8 cellular contexts compared by ENCODE assay signal in the genomic region with DNA sequence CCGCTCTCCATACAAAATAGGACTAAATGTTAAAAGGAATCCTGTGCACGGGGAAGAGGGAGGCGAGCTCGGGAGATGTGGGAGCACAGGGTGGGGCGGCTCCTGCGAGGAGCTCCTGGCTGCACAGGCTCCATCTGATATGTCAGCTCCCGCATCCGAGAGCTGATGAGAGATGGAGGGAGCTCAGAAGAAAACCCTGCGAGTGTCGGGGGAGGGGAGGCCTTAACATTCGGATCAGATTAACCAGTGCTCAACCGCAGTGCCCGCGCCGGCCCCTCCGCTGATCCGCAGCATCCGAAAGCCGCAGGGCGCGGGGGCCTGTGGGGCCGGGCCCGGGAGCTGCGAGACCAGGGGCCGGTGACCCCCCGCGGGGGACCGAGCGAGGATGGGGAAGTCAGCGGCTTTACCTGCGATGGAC. TPM values are rescaled to one million over a fixed set of nuclear protein-coding genes. Genes with fewer than 3 reads are reported as not detected.
DNase-seq lines count a peak whose midpoint lies in the region; ATAC-seq and TF ChIP-seq lines count a peak whose summit lies in the region.

No MANE protein-coding gene starts in this region.

- POLR2A ChIA-PET in activated naive CD8-positive, alpha-beta T cell treated with anti-CD3 and anti-CD28 coated beads, Interleukin-2, amount 10 ng/mL, durations not matched to agents 7 days and 5 days (lab: Charles Lee): interaction anchor here (1.4 to 1.7 kb wide), 2 partner anchors 57 to 159 kb away, joined by 6 to 11 read pairs; a partner anchor contains a TSS

- H3K14ac ChIP-seq in H9 (ENCODE audit: insufficient read depth, low read length): 0 out of 2 replicates have a peak overlapping the region, but pooled peaks have one; percentile 8

- peak overlapping the region; percentile 81 to 93 for H3K4me3 Mint-ChIP-seq in H9
- H3K4me3 Mint-ChIP-seq in activated naive CD8-positive, alpha-beta T cell treated with anti-CD3 and anti-CD28 coated beads, Interleukin-2, amount 10 ng/mL, durations not matched to agents 7 days and 5 days: peak overlapping the region; percentile 93

- no peak overlapping the region for H2BK5ac ChIP-seq in H9 (ENCODE audit: insufficient read length, low read length)

- TF ChIP-seq POLR2A in heart left ventricle (IDR thresholded peaks at IDR 0.05): no peak

- H3T11ph ChIP-seq in H9 (ENCODE audit: low read length): no peak overlapping the region

- H3K27ac Mint-ChIP-seq in H9: no peak overlapping the region
- no peak overlapping the region for H3K27ac Mint-ChIP-seq in activated naive CD8-positive, alpha-beta T cell treated with anti-CD3 and anti-CD28 coated beads, Interleukin-2, amount 10 ng/mL, durations not matched to agents 7 days and 5 days

- H4K20me1 ChIP-seq in H9 (ENCODE audit: control insufficient read depth, insufficient read depth, insufficient read length): no peaks in the 10 kb centered on the region

- no peak overlapping the region for H3K23ac ChIP-seq in H9 (ENCODE audit: insufficient read length, low read depth, low read length)

- H3K4me1 ChIP-seq in H9 (ENCODE audit: insufficient read depth, low read length) (peaks cover 12% of the 10 kb centered on the region; the same call in 1 of the 2 replicates), heart left ventricle (peaks cover 0 to 17% (median 7%) of the 10 kb centered on the region in 12 donors), parathyroid adenoma (peaks cover 4% of the 10 kb centered on the region)

- peak; percentile 15 for ATAC-seq in activated naive CD8-positive, alpha-beta T cell treated with anti-CD3 and anti-CD28 coated beads, Interleukin-2, amount 10 ng/mL, durations not matched to agents 7 days and 5 days (ENCODE audit: low read depth)
- peak in 2 of 4 donors; percentile 33 to 48 for ATAC-seq in heart left ventricle

- H3K27me3 Mint-ChIP-seq in H9 (ENCODE audit: low read depth): peaks cover 4% of the 10 kb centered on the region; the same call in 1 of the 2 replicates
- peaks cover 30% of the 10 kb centered on the region for H3K27me3 Mint-ChIP-seq in activated naive CD8-positive, alpha-beta T cell treated with anti-CD3 and anti-CD28 coated beads, Interleukin-2, amount 10 ng/mL, durations not matched to agents 7 days and 5 days

- peaks cover 33 to 42% of the 10 kb centered on the region in 2 experiments for H3K4me1 Mint-ChIP-seq in H9
- H3K4me1 Mint-ChIP-seq in activated naive CD8-positive, alpha-beta T cell treated with anti-CD3 and anti-CD28 coated beads, Interleukin-2, amount 10 ng/mL, durations not matched to agents 7 days and 5 days: peaks cover 16% of the 10 kb centered on the region

- peak; percentile 74 for DNase-seq in G401 (ENCODE audit: low spot score)
- peak; percentile 34 for DNase-seq in H9
- peak; percentile 32 for DNase-seq in NCI-H2171 (lab: John Stamatoyannopoulos, UW)
- peak; percentile 49 for DNase-seq in activated naive CD8-positive, alpha-beta T cell treated with anti-CD3 and anti-CD28 coated beads, Interleukin-2, amount 10 ng/mL, durations not matched to agents 7 days and 5 days
- DNase-seq in heart left ventricle: peak in 2 of 5 donors; percentile 23 to 26
- no peak for DNase-seq in kidney tubule cell (ENCODE audit: low spot score)
- no peak for DNase-seq in NCI-H1048 (lab: John Stamatoyannopoulos, UW)

- TF ChIP-seq CTCF in H9 (conservative IDR thresholded peaks at IDR 0.05) (no peak), heart left ventricle (IDR thresholded peaks at IDR 0.05) (no peak), parathyroid adenoma (IDR thresholded peaks at IDR 0.05) (no peak)

- in situ Hi-C loops in G401 (cut with HindIII; ENCODE audit: low sequenced_read_pairs): no loop called here

- peaks cover 12% of the 10 kb centered on the region for H3K23me2 ChIP-seq in H9 (ENCODE audit: insufficient read length, low read depth, low read length, poor library complexity, severe bottlenecking)

- H2BK15ac ChIP-seq in H9 (ENCODE audit: low read depth, low read length): no peak overlapping the region

- H3K9me3 Mint-ChIP-seq in H9: no peaks in the 10 kb centered on the region
- H3K9me3 Mint-ChIP-seq in activated naive CD8-positive, alpha-beta T cell treated with anti-CD3 and anti-CD28 coated beads, Interleukin-2, amount 10 ng/mL, durations not matched to agents 7 days and 5 days: no peaks in the 10 kb centered on the region

- H3K9me3 ChIP-seq in H9 (ENCODE audit: control insufficient read depth, low read depth, low read length) (no peaks in the 10 kb centered on the region), heart left ventricle (no peaks in the 10 kb centered on the region), parathyroid adenoma (ENCODE audit: control insufficient read depth, low read length) (no peaks in the 10 kb centered on the region)

- H3K79me1 ChIP-seq in H9 (ENCODE audit: insufficient read depth, low read depth, low read length, poor library complexity, severe bottlenecking): no peaks in the 10 kb centered on the region

- no peak overlapping the region for H2BK20ac ChIP-seq in H9 (ENCODE audit: low read depth, low read length, poor library complexity, severe bottlenecking)

- H2BK120ac ChIP-seq in H9 (ENCODE audit: low read depth, low read length, poor library complexity, severe bottlenecking): no peak overlapping the region

- H3K56ac ChIP-seq in H9 (ENCODE audit: insufficient read length, low read depth, low read length): no peak overlapping the region

- intact Hi-C loops in heart left ventricle (cut with DNase I): loop anchor here in 6 of 10 donors (5.0 to 10.0 kb wide), 2 partner anchors 146 to 148 kb away; no protein-coding TSS in a partner anchor

- H2AFZ ChIP-seq in H9 (ENCODE audit: low read length) (no peak overlapping the region), parathyroid adenoma (peak overlapping the region; percentile 96)

- H3K27ac ChIP-seq in H9 (ENCODE audit: insufficient read length, low read depth, low read length) (no peak overlapping the region), heart left ventricle (no peak overlapping the region), parathyroid adenoma (peak overlapping the region; percentile 79)

- no peak overlapping the region for H3K18ac ChIP-seq in H9 (ENCODE audit: insufficient read length, low read depth, low read length)

- no peak overlapping the region for H4K91ac ChIP-seq in H9 (ENCODE audit: insufficient read length, low read depth, low read length)

- no peak overlapping the region for H2BK12ac ChIP-seq in H9 (ENCODE audit: insufficient read length, low read depth, low read length)

- no peak overlapping the region for H3K4ac ChIP-seq in H9 (ENCODE audit: low read depth, low read length)

- no peak overlapping the region for H4K8ac ChIP-seq in H9 (replicated peaks; ENCODE audit: insufficient read length, low read depth, low read length)

- peak overlapping the region; percentile 28 to 75 (median 58) for H3K4me3 ChIP-seq in heart left ventricle
- peak overlapping the region; percentile 67 for H3K4me3 ChIP-seq in parathyroid adenoma (ENCODE audit: low read depth, low read length)

- H4K5ac ChIP-seq in H9 (ENCODE audit: insufficient read length, low read depth, low read length): no peak overlapping the region

- H3K36me3 Mint-ChIP-seq in H9 (ENCODE audit: insufficient read depth in 1 of 3, low read depth in 3 of 3): no peaks in the 10 kb centered on the region; a peak in 1 of 7 replicates
- H3K36me3 Mint-ChIP-seq in activated naive CD8-positive, alpha-beta T cell treated with anti-CD3 and anti-CD28 coated beads, Interleukin-2, amount 10 ng/mL, durations not matched to agents 7 days and 5 days: no peaks in the 10 kb centered on the region

- H3K79me2 ChIP-seq in H9 (ENCODE audit: insufficient read depth, low read length) (peaks cover 5% of the 10 kb centered on the region), parathyroid adenoma (peaks cover 28% of the 10 kb centered on the region)

- H3K9ac ChIP-seq in H9 (ENCODE audit: extremely low read depth, insufficient read length, low read length) (no peak overlapping the region), parathyroid adenoma (peak overlapping the region; percentile 62)

- H2AK5ac ChIP-seq in H9 (ENCODE audit: insufficient read length, low read length): no peak overlapping the region

- peak overlapping the region; percentile 94 for H3K4me2 ChIP-seq in H9 (ENCODE audit: insufficient read depth, insufficient read length, low read length)
- peak overlapping the region; percentile 89 for H3K4me2 ChIP-seq in parathyroid adenoma (ENCODE audit: low read length)

- no CpG with 5 or more reads among the region's 31 CpGs for WGBS in H9 (ENCODE audit: extremely low coverage, insufficient read length, low lambda C conversion rate)
- WGBS in heart left ventricle, 4 donors: 1 to 3% (median 1%) methylated on average over 23 to 31 of the region's 31 CpGs

- H3K36me3 ChIP-seq in heart left ventricle (no peaks in the 10 kb centered on the region), parathyroid adenoma (ENCODE audit: control insufficient read depth, insufficient read depth, low read length) (no peaks in the 10 kb centered on the region)

- no peaks in the 10 kb centered on the region for H3K27me3 ChIP-seq in H9 (ENCODE audit: insufficient read depth, low read length)
- H3K27me3 ChIP-seq in heart left ventricle: peaks cover 4 to 52% (median 24%) of the 10 kb centered on the region in 9 donors
- no peaks in the 10 kb centered on the region for H3K27me3 ChIP-seq in parathyroid adenoma (ENCODE audit: control insufficient read depth, insufficient read depth, low read length)

RNA-seq across cellular contexts. Expression of a gene that starts 0.6 kb away (rescaled TPM):
- 27.6 and 34.2 TPM in 2 replicates for total RNA-seq in G401 (2014; rRNA removed; shearing (Covaris generic))
- total RNA-seq in H9 (2021): 10.1 and 10.9 TPM in 2 replicates
- total RNA-seq in activated naive CD8-positive, alpha-beta T cell treated with anti-CD3 and anti-CD28 coated beads, Interleukin-2, amount 10 ng/mL, durations not matched to agents 7 days and 5 days: under 1 TPM; 0.78 to 0.79 TPM
- total RNA-seq in heart left ventricle: under 1 TPM; 0.09 to 0.48 (median 0.19) TPM
- under 1 TPM; 0.24 to 0.27 TPM for polyA plus RNA-seq in heart left ventricle

RNA-seq across cellular contexts. Expression of a gene that starts 57.7 kb away (rescaled TPM):
- total RNA-seq in G401 (2014; rRNA removed; shearing (Covaris generic)): 37.9 and 62.7 TPM in 2 replicates
- total RNA-seq in H9 (2021) (46.4 and 47.5 TPM in 2 replicates), heart left ventricle (1 to 10 TPM in 1 of 9 donors, under 1 TPM in 6, not detected in 2; 0.12 to 2.9 (median 0.48) TPM)
- 10 to 100 TPM; 25.7 to 27.1 TPM for total RNA-seq in activated naive CD8-positive, alpha-beta T cell treated with anti-CD3 and anti-CD28 coated beads, Interleukin-2, amount 10 ng/mL, durations not matched to agents 7 days and 5 days
- polyA plus RNA-seq in heart left ventricle: under 1 TPM; 0.04 to 0.12 TPM

Comparison
In these comparisons a context has a peak if more than half of its experiments do, and no peak if none do; other contexts are left out.
1. DNase-seq: peak in G401 (single experiment), H9 (single experiment), NCI-H2171 (single experiment) and activated naive CD8-positive, alpha-beta T cell treated with anti-CD3 and anti-CD28 coated beads, Interleukin-2, amount 10 ng/mL, durations not matched to agents 7 days and 5 days (single experiment); none in kidney tubule cell (single experiment) and NCI-H1048 (single experiment).
2. RNA of a gene that starts 57.7 kb away (total RNA-seq): 37.9 to 62.7 TPM in G401, 46.4 to 47.5 TPM in H9 and 25.7 to 27.1 TPM in activated naive CD8-positive, alpha-beta T cell treated with anti-CD3 and anti-CD28 coated beads, Interleukin-2, amount 10 ng/mL, durations not matched to agents 7 days and 5 days; 0.12 to 2.9 TPM in heart left ventricle; every median in the first group is over 4 times any median in the second.